Comparison of ENCODE assay signal across 22 cellular contexts in the genomic region with DNA sequence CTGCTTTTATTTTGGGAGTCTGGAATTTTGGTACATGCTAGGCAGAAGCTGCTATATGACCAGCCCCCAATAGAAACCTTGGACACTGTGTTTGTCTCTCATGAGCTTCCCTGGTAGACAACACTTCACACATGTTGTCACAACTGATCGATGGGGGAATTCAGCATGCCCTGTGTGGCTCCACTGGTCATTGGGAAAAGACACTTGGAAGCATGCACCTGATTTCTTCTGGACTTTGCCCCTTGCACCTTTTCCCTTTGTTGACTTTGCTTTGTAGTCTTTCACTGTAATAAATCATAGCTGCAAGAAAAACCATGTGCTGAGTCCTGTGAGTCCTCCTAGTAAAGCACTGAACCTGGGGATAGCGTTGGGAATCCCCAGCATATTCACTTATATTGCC. TPM values are rescaled to one million over a fixed set of nuclear protein-coding genes. Genes with fewer than 3 reads are reported as not detected.
DNase-seq lines count a peak whose midpoint lies in the region; ATAC-seq and TF ChIP-seq lines count a peak whose summit lies in the region.
"Had no signal": no experiment of that assay in that cellular context is flagged by ENCODE, and none has a peak within 500 bp of the region (broad histone marks: within the 10 kb centered on the region; RNA-seq: fewer than 3 reads in every experiment).

No MANE protein-coding gene starts in this region.

- intact Hi-C loops in colonic mucosa (cut with DNase I) (no loop called here), mucosa of descending colon (cut with DNase I, micrococcal nuclease) (no loop called here)

- H3K27ac ChIP-seq in colonic mucosa (no peak overlapping the region), GM23338 (ENCODE audit: low read depth) (no peak overlapping the region)
- H3K27ac ChIP-seq: C4-2B, Peyer's patch, SJCRH30 had no signal

- H3K4me1 Mint-ChIP-seq in GM23338, result no peaks in the 10 kb centered on the region
- H3K4me1 Mint-ChIP-seq: CD8-positive, alpha-beta memory T cell; H9 had no signal

- no peaks in the 10 kb centered on the region for H3K9me2 ChIP-seq in GM23338 (ENCODE audit: insufficient read depth)

- no peaks in the 10 kb centered on the region for H3K36me3 ChIP-seq in colonic mucosa
- no peaks in the 10 kb centered on the region for H3K36me3 ChIP-seq in mucosa of descending colon (ENCODE audit: low read depth)
- H3K36me3 ChIP-seq in GM23338 (ENCODE audit: insufficient read depth), result no peaks in the 10 kb centered on the region
- H3K36me3 ChIP-seq: Peyer's patch, SJCRH30 had no signal

- TF ChIP-seq CTCF in colonic mucosa (IDR thresholded peaks at IDR 0.05), result no peak
- no peak for TF ChIP-seq CTCF in mucosa of descending colon (IDR thresholded peaks at IDR 0.05)
- TF ChIP-seq CTCF in GM23338 (conservative IDR thresholded peaks at IDR 0.05; ENCODE audit: low read depth in 2 of 2), result no peak

- H3K4me3 Mint-ChIP-seq in GM23338, result no peak overlapping the region
- H3K4me3 Mint-ChIP-seq: CD8-positive, alpha-beta memory T cell; H9; HFFc6; IgD-negative memory B cell had no signal

- DNase-seq in COLO668 (lab: John Stamatoyannopoulos, UW; ENCODE audit: unreplicated experiment), result peak; percentile 90
- DNase-seq in HuH-7 (ENCODE audit: low spot score), result peak; percentile 8
- DNase-seq in colonic mucosa, result peak; percentile 81
- peak in 1 of 3 donors; percentile 74 for DNase-seq in mucosa of descending colon
- DNase-seq in GM23338 (ENCODE audit: low spot score), result no peak
- DNase-seq in ureter (ENCODE audit: low spot score), result no peak
- DNase-seq: CD8-positive, alpha-beta memory T cell; DMS79 treated with DMSO at 0.1 percent for 48 hours; H9; HFFc6; NCI-H1694; NCI-H2081 treated with DMSO at 0.1 percent for 48 hours; NCI-H446; NCI-H774; SJCRH30 had no signal

- H3K9me3 ChIP-seq in colonic mucosa (no peaks in the 10 kb centered on the region), mucosa of descending colon (no peaks in the 10 kb centered on the region)
- H3K9me3 ChIP-seq: Peyer's patch had no signal

- no peaks in the 10 kb centered on the region for H4K20me1 ChIP-seq in GM23338 (replicated peaks; ENCODE audit: insufficient read depth)

- no peak overlapping the region for H2AFZ ChIP-seq in GM23338

- H3K4me3 ChIP-seq in colonic mucosa (no peak overlapping the region), mucosa of descending colon (no peak overlapping the region), GM23338 (no peak overlapping the region)
- H3K4me3 ChIP-seq: Peyer's patch, SJCRH30 had no signal

- H3F3A ChIP-seq in GM23338 (replicated peaks; ENCODE audit: low read depth), result no peaks in the 10 kb centered on the region

- H3K4me2 ChIP-seq in GM23338, result no peak overlapping the region

- no peaks in the 10 kb centered on the region for H3K27me3 ChIP-seq in colonic mucosa
- no peaks in the 10 kb centered on the region for H3K27me3 ChIP-seq in GM23338 (ENCODE audit: insufficient read depth)
- H3K27me3 ChIP-seq: Peyer's patch, SJCRH30 had no signal

- no peaks in the 10 kb centered on the region; the same call in 2 of the 3 replicates for H3K9me3 Mint-ChIP-seq in GM23338
- H3K9me3 Mint-ChIP-seq: HFFc6 had no signal

- H3K27ac Mint-ChIP-seq in GM23338, result no peak overlapping the region
- H3K27ac Mint-ChIP-seq: CD8-positive, alpha-beta memory T cell; H9; HFFc6; IgD-negative memory B cell had no signal

- H3K27me3 Mint-ChIP-seq in GM23338 (ENCODE audit: insufficient read depth, low read depth, poor library complexity), result no peaks in the 10 kb centered on the region

- no peaks in the 10 kb centered on the region for H3K79me2 ChIP-seq in GM23338 (replicated peaks; ENCODE audit: insufficient read depth)

- H3K9ac ChIP-seq in colonic mucosa (ENCODE audit: low read depth in 2 of 2, low read length in 2 of 2), result no peak overlapping the region

- H3K4me1 ChIP-seq in colonic mucosa (no peaks in the 10 kb centered on the region), mucosa of descending colon (ENCODE audit: low read depth) (peaks cover 4% of the 10 kb centered on the region), GM23338 (ENCODE audit: insufficient read depth) (no peaks in the 10 kb centered on the region)
- H3K4me1 ChIP-seq: Peyer's patch, SJCRH30 had no signal

- H3K36me3 Mint-ChIP-seq in GM23338 (ENCODE audit: low read depth), result no peaks in the 10 kb centered on the region

- ATAC-seq in mucosa of descending colon (peak; percentile 99), GM18858 (IDR thresholded peaks at IDR 0.05; ENCODE audit: unreplicated experiment) (no peak), HG03432 (IDR thresholded peaks at IDR 0.05; ENCODE audit: unreplicated experiment) (no peak), GM23338 (no peak)

TF ChIP-seq in GM23338, 12 proteins besides CTCF, POLR2A, EP300 and RAD21 (continues in another document):
- no peak for TF ChIP-seq POLR2AphosphoS5 (IDR thresholded peaks at IDR 0.05; ENCODE audit: low read depth)
- TF ChIP-seq EZH2 (IDR thresholded peaks at IDR 0.05; ENCODE audit: low read depth, unreplicated experiment), result no peak
- TF ChIP-seq ZNF331 (CRISPR knock-in tag; IDR thresholded peaks at IDR 0.05; ENCODE audit: low read depth), result no peak
- TF ChIP-seq STAT1 (IDR thresholded peaks at IDR 0.05; ENCODE audit: unreplicated experiment), result no peak
- TF ChIP-seq, protein P1, sequence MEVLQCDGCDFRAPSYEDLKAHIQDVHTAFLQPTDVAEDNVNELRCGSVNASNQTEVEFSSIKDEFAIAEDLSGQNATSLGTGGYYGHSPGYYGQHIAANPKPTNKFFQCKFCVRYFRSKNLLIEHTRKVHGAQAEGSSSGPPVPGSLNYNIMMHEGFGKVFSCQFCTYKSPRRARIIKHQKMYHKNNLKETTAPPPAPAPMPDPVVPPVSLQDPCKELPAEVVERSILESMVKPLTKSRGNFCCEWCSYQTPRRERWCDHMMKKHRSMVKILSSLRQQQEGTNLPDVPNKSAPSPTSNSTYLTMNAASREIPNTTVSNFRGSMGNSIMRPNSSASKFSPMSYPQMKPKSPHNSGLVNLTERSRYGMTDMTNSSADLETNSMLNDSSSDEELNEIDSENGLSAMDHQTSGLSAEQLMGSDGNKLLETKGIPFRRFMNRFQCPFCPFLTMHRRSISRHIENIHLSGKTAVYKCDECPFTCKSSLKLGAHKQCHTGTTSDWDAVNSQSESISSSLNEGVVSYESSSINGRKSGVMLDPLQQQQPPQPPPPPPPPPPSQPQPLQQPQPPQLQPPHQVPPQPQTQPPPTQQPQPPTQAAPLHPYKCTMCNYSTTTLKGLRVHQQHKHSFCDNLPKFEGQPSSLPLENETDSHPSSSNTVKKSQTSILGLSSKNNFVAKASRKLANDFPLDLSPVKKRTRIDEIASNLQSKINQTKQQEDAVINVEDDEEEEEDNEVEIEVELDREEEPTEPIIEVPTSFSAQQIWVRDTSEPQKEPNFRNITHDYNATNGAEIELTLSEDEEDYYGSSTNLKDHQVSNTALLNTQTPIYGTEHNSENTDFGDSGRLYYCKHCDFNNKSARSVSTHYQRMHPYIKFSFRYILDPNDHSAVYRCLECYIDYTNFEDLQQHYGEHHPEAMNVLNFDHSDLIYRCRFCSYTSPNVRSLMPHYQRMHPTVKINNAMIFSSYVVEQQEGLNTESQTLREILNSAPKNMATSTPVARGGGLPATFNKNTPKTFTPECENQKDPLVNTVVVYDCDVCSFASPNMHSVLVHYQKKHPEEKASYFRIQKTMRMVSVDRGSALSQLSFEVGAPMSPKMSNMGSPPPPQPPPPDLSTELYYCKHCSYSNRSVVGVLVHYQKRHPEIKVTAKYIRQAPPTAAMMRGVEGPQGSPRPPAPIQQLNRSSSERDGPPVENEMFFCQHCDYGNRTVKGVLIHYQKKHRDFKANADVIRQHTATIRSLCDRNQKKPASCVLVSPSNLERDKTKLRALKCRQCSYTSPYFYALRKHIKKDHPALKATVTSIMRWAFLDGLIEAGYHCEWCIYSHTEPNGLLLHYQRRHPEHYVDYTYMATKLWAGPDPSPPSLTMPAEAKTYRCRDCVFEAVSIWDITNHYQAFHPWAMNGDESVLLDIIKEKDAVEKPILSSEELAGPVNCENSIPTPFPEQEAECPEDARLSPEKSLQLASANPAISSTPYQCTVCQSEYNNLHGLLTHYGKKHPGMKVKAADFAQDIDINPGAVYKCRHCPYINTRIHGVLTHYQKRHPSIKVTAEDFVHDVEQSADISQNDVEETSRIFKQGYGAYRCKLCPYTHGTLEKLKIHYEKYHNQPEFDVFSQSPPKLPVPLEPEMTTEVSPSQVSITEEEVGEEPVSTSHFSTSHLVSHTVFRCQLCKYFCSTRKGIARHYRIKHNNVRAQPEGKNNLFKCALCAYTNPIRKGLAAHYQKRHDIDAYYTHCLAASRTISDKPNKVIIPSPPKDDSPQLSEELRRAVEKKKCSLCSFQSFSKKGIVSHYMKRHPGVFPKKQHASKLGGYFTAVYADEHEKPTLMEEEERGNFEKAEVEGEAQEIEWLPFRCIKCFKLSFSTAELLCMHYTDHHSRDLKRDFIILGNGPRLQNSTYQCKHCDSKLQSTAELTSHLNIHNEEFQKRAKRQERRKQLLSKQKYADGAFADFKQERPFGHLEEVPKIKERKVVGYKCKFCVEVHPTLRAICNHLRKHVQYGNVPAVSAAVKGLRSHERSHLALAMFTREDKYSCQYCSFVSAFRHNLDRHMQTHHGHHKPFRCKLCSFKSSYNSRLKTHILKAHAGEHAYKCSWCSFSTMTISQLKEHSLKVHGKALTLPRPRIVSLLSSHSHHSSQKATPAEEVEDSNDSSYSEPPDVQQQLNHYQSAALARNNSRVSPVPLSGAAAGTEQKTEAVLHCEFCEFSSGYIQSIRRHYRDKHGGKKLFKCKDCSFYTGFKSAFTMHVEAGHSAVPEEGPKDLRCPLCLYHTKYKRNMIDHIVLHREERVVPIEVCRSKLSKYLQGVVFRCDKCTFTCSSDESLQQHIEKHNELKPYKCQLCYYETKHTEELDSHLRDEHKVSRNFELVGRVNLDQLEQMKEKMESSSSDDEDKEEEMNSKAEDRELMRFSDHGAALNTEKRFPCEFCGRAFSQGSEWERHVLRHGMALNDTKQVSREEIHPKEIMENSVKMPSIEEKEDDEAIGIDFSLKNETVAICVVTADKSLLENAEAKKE (CRISPR knock-in tag; IDR thresholded peaks at IDR 0.05), result no peak

RNA-seq across cellular contexts. Expression of a gene that starts 7.9 kb away (rescaled TPM):
- total RNA-seq in colonic mucosa, result not detected
- not detected for total RNA-seq in mucosa of descending colon
- not detected in 2 replicates for total RNA-seq in GM23338 (2014; rRNA removed; shearing (Covaris generic))
- polyA plus RNA-seq in GM23338 (2016; fragmentation: Nextera tagmentation; extraction: Ambion mirVana), result 0.43 TPM in 1 of 2 replicates, not detected in the other
- not detected for total RNA-seq in ureter
- total RNA-seq: CD8-positive, alpha-beta memory T cell; H9; HFFc6; M059J; OCI-LY7; Peyer's patch; SJCRH30 had no signal
- polyA plus RNA-seq: CD8-positive, alpha-beta memory T cell; IgD-negative memory B cell had no signal

RNA-seq across cellular contexts. Expression of a gene that starts 9.5 kb away (rescaled TPM):
- not detected for total RNA-seq in colonic mucosa
- total RNA-seq in mucosa of descending colon, result not detected
- not detected in 2 replicates for total RNA-seq in GM23338 (2014; rRNA removed; shearing (Covaris generic))
- polyA plus RNA-seq in GM23338 (2016; fragmentation: Nextera tagmentation; extraction: Ambion mirVana), result not detected in 2 replicates
- not detected for total RNA-seq in ureter
- total RNA-seq: CD8-positive, alpha-beta memory T cell; H9; HFFc6; M059J; OCI-LY7; Peyer's patch; SJCRH30 had no signal
- polyA plus RNA-seq: CD8-positive, alpha-beta memory T cell; IgD-negative memory B cell had no signal

RNA-seq across cellular contexts. Expression of a gene that starts 42.5 kb away (rescaled TPM):
- total RNA-seq in colonic mucosa (not detected), mucosa of descending colon (not detected), ureter (not detected)
- total RNA-seq in GM23338 (2014; rRNA removed; shearing (Covaris generic)), result not detected in 2 replicates
- polyA plus RNA-seq in GM23338 (2016; fragmentation: Nextera tagmentation; extraction: Ambion mirVana), result 0.23 TPM in 1 of 2 replicates, not detected in the other
- total RNA-seq: CD8-positive, alpha-beta memory T cell; H9; HFFc6; M059J; OCI-LY7; Peyer's patch; SJCRH30 had no signal
- polyA plus RNA-seq: CD8-positive, alpha-beta memory T cell; IgD-negative memory B cell had no signal

RNA-seq across cellular contexts. Expression of a gene that starts 48.4 kb away (rescaled TPM):
- total RNA-seq in colonic mucosa (not detected), mucosa of descending colon (not detected), ureter (not detected)
- not detected in 2 replicates for total RNA-seq in GM23338 (2014; rRNA removed; shearing (Covaris generic))
- polyA plus RNA-seq in GM23338 (2016; fragmentation: Nextera tagmentation; extraction: Ambion mirVana), result 0.87 TPM in 1 of 2 replicates, not detected in the other
- total RNA-seq: CD8-positive, alpha-beta memory T cell; H9; HFFc6; M059J; OCI-LY7; Peyer's patch; SJCRH30 had no signal
- polyA plus RNA-seq: CD8-positive, alpha-beta memory T cell; IgD-negative memory B cell had no signal

Comparison
In these comparisons a context has a peak if more than half of its experiments do, and no peak if none do; other contexts are left out.
1. DNase-seq: peak in COLO668 (single experiment), HuH-7 (single experiment) and colonic mucosa (single experiment); none in GM23338 (single experiment) and ureter (single experiment).